19 cellular contexts compared by ENCODE assay signal in genomic region chr20:63174309-63175030, GRCh38. TPM values are rescaled to one million over a fixed set of nuclear protein-coding genes. Genes with fewer than 3 reads are reported as not detected.
DNase-seq lines count a peak whose midpoint lies in the region; ATAC-seq and TF ChIP-seq lines count a peak whose summit lies in the region.
"Had no signal": no experiment of that assay in that cellular context is flagged by ENCODE, and none has a peak within 500 bp of the region (broad histone marks: within the 10 kb centered on the region; RNA-seq: fewer than 3 reads in every experiment).

No MANE protein-coding gene starts in this region.

- POLR2A ChIA-PET in A673 (lab: Charles Lee; ENCODE audit: low non-redundant PET) = no interaction called here

- H3K4me3 Mint-ChIP-seq in naive B cell = peak overlapping the region in 5 of 8 donors; percentile 5 to 63 (median 43)
- H3K4me3 Mint-ChIP-seq in activated naive CD8-positive, alpha-beta T cell treated with anti-CD3 and anti-CD28 coated beads, Interleukin-2, amount 50 U/mL, for 24 hours = no peak overlapping the region

- ATAC-seq in naive B cell (ENCODE audit: low read depth in 2 of 2) = no peak
- ATAC-seq in activated naive CD8-positive, alpha-beta T cell treated with anti-CD3 and anti-CD28 coated beads, Interleukin-2, amount 50 U/mL, for 24 hours = no peak
- ATAC-seq: activated CD4-positive, CD25-positive, alpha-beta regulatory T cell treated with anti-CD3 and anti-CD28 coated beads, Interleukin-2, amount 50 U/mL, for 24 hours; effector memory CD8-positive, alpha-beta T cell; heart right ventricle; right cardiac atrium had no signal

- 22% methylated on average over 14 of the region's 16 CpGs for WGBS in smooth muscle cell (ENCODE audit: low lambda C conversion rate)

- peaks cover 11 to 35% (median 23%) of the 10 kb centered on the region in 3 donors for H3K4me1 Mint-ChIP-seq in naive B cell
- peaks cover 9% of the 10 kb centered on the region for H3K4me1 Mint-ChIP-seq in activated naive CD8-positive, alpha-beta T cell treated with anti-CD3 and anti-CD28 coated beads, Interleukin-2, amount 50 U/mL, for 24 hours

- no peaks in the 10 kb centered on the region for H3K79me2 ChIP-seq in smooth muscle cell (ENCODE audit: low read depth)

- H3K36me3 Mint-ChIP-seq in naive B cell = peaks cover 0 to 12% of the 10 kb centered on the region in 2 donors
- H3K36me3 Mint-ChIP-seq in activated naive CD8-positive, alpha-beta T cell treated with anti-CD3 and anti-CD28 coated beads, Interleukin-2, amount 50 U/mL, for 24 hours (ENCODE audit: low read depth) = no peaks in the 10 kb centered on the region

- H3K4me1 ChIP-seq in A673 (ENCODE audit: insufficient read depth, low read length, poor library complexity, severe bottlenecking) (no peaks in the 10 kb centered on the region), smooth muscle cell (ENCODE audit: low read depth) (peaks cover 34% of the 10 kb centered on the region)

- H3K27ac ChIP-seq in A673 (ENCODE audit: low read depth, low read length, poor library complexity, severe bottlenecking) = no peak overlapping the region
- H3K27ac ChIP-seq in cingulate gyrus (ENCODE audit: low read depth, low read length) = peak overlapping the region; percentile 54
- no peak overlapping the region for H3K27ac ChIP-seq in smooth muscle cell (ENCODE audit: low read depth)
- H3K27ac ChIP-seq: cardiac muscle cell, heart right ventricle, vagina had no signal

- no peak for DNase-seq in A673 (ENCODE audit: low spot score)
- peak; percentile 87 for DNase-seq in H7
- DNase-seq in naive B cell = no peak
- DNase-seq in activated naive CD8-positive, alpha-beta T cell treated with anti-CD3 and anti-CD28 coated beads, Interleukin-2, amount 50 U/mL, for 24 hours = no peak
- DNase-seq in NCI-H2107 (lab: John Stamatoyannopoulos, UW) = no peak
- DNase-seq in DMS53 (lab: John Stamatoyannopoulos, UW) = no peak
- DNase-seq in smooth muscle cell (lab: John Stamatoyannopoulos, UW; ENCODE audit: unreplicated experiment) = no peak
- DNase-seq: effector memory CD8-positive, alpha-beta T cell; GF-D8; heart right ventricle; KG1; mesendoderm; NCI-H226; right cardiac atrium had no signal

- CTCF ChIA-PET in A673 (lab: Charles Lee) = no interaction called here

- H3F3A ChIP-seq in smooth muscle cell (ENCODE audit: low read depth) = no peaks in the 10 kb centered on the region

- H3K9me3 ChIP-seq in A673 (ENCODE audit: low read depth, low read length, poor library complexity, severe bottlenecking) (no peaks in the 10 kb centered on the region), smooth muscle cell (replicated peaks; ENCODE audit: low read depth) (no peaks in the 10 kb centered on the region)
- H3K9me3 ChIP-seq: heart right ventricle, vagina had no signal

- BruUV-seq in A673 (replicated peaks; lab: Mats Ljungman, UMichigan) = no TSS peak

- H3K9me3 Mint-ChIP-seq in naive B cell = peaks cover 0 to 5% (median 0%) of the 10 kb centered on the region in 7 donors
- no peaks in the 10 kb centered on the region for H3K9me3 Mint-ChIP-seq in activated naive CD8-positive, alpha-beta T cell treated with anti-CD3 and anti-CD28 coated beads, Interleukin-2, amount 50 U/mL, for 24 hours
- H3K9me3 Mint-ChIP-seq: activated T-helper 2 cell treated with anti-CD3 and anti-CD28 coated beads, Interferon-gamma antibody, Interleukin-2, Interleukin-4, amounts not matched to agents 10 μg/mL and 5 μg/mL and 100 μg/mL, durations not matched to agents 14 hours and 24 hours and 36 hours; effector memory CD8-positive, alpha-beta T cell had no signal

- TF ChIP-seq CTCF in A673 (conservative IDR thresholded peaks at IDR 0.05; ENCODE audit: low read depth, low read length) = no peak
- TF ChIP-seq CTCF in smooth muscle cell (IDR thresholded peaks at IDR 0.05; ENCODE audit: borderline replicate concordance, insufficient read depth, poor library complexity, severe bottlenecking) = no peak

- H4K20me1 ChIP-seq in smooth muscle cell (ENCODE audit: low read depth) = peaks cover 17% of the 10 kb centered on the region

- intact Hi-C loops in A673 (cut with micrococcal nuclease; ENCODE audit: unreplicated experiment) = no loop called here

- H3K27me3 ChIP-seq in A673 (replicated peaks; ENCODE audit: insufficient read depth, low read depth, low read length, poor library complexity) = peaks cover 75% of the 10 kb centered on the region
- peaks cover 56% of the 10 kb centered on the region for H3K27me3 ChIP-seq in H7 (ENCODE audit: control insufficient read depth, insufficient read depth, low read length)
- H3K27me3 ChIP-seq in smooth muscle cell (ENCODE audit: low read depth) = peaks cover 96% of the 10 kb centered on the region

- H2AFZ ChIP-seq in smooth muscle cell (ENCODE audit: low read depth) = no peak overlapping the region

- H3K27me3 Mint-ChIP-seq in naive B cell = peaks cover 23 to 71% (median 63%) of the 10 kb centered on the region in 3 donors
- peaks cover 48% of the 10 kb centered on the region for H3K27me3 Mint-ChIP-seq in activated naive CD8-positive, alpha-beta T cell treated with anti-CD3 and anti-CD28 coated beads, Interleukin-2, amount 50 U/mL, for 24 hours

- H3K4me2 ChIP-seq in smooth muscle cell = no peak overlapping the region

- no peak overlapping the region for H3K27ac Mint-ChIP-seq in naive B cell
- H3K27ac Mint-ChIP-seq in activated naive CD8-positive, alpha-beta T cell treated with anti-CD3 and anti-CD28 coated beads, Interleukin-2, amount 50 U/mL, for 24 hours = no peak overlapping the region
- H3K27ac Mint-ChIP-seq: activated T-helper 2 cell treated with anti-CD3 and anti-CD28 coated beads, Interferon-gamma antibody, Interleukin-2, Interleukin-4, amounts not matched to agents 10 μg/mL and 5 μg/mL and 100 μg/mL, durations not matched to agents 14 hours and 24 hours and 36 hours; effector memory CD8-positive, alpha-beta T cell had no signal

- H3K36me3 ChIP-seq in A673 (ENCODE audit: insufficient read depth, low read length, poor library complexity, severe bottlenecking) = no peaks in the 10 kb centered on the region
- no peaks in the 10 kb centered on the region for H3K36me3 ChIP-seq in H7 (replicated peaks; ENCODE audit: control insufficient read depth, insufficient read depth, low read length)
- H3K36me3 ChIP-seq in smooth muscle cell (ENCODE audit: low read depth) = no peaks in the 10 kb centered on the region
- H3K36me3 ChIP-seq: cardiac muscle cell, heart right ventricle, vagina had no signal

- H3K4me3 ChIP-seq in A673 (ENCODE audit: low read depth, low read length, poor library complexity, severe bottlenecking) (peak overlapping the region; percentile 34), H7 (ENCODE audit: insufficient read depth, low read depth, low read length) (no peak overlapping the region; the same call in 1 of the 2 replicates), smooth muscle cell (no peak overlapping the region)
- H3K4me3 ChIP-seq: vagina had no signal

- H3K9ac ChIP-seq in smooth muscle cell (ENCODE audit: low read depth) = no peak overlapping the region

RNA-seq across cellular contexts. Expression of gene YTHDF1, which starts 41.5 kb away (rescaled TPM):
- total RNA-seq in A673 (2021) (49.3 and 52.4 TPM in 2 replicates), smooth muscle cell (25.3 and 28.2 TPM in 2 replicates)
- total RNA-seq in H7 (2014; rRNA removed; shearing (Covaris generic)) = 32.6 and 36.0 TPM in 2 replicates
- polyA plus RNA-seq in naive B cell (ENCODE audit: low read depth in 6 of 6) (10 to 100 TPM; 27.4 to 41.9 (median 34.6) TPM), smooth muscle cell (35.8 and 50.9 TPM in 2 replicates)
